Comparison of ENCODE assay signal across 17 cellular contexts in the genomic region with DNA sequence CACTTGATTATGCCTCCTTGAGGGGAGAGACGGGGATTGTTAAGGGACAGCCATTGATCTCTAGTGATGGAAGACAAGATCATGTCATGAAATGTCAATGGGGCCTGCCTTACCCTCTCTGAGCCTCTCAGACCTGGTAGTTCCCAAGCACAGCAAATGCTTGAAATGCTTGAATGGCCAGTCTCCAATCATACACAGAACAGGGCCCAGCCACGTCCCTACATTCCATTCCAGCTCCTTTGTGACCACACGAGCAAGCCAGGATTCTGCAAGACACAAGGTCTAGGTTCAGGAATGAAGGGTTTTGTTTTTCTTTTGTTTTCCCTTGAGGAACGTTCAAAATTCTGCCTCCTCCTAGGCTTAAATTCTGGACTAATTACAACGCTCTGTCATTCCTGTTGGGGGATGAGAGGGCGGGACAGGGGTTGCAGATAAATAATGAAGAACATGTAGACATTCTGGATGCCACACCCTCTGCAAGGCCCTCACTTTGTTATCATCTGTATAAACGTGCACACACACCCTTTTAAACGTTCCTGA.
"Had no signal": no experiment of that assay in that cellular context is flagged by ENCODE, and none has a peak within 500 bp of the region (broad histone marks: within the 10 kb centered on the region; RNA-seq: fewer than 3 reads in every experiment).

No MANE protein-coding gene starts in this region.

- H3K4me1 ChIP-seq: foreskin keratinocyte, spleen, thyroid gland had no signal

- H3K27me3 ChIP-seq: brain microvascular endothelial cell, thyroid gland had no signal

- H3K9me3 ChIP-seq: spleen, thyroid gland had no signal

- H3K4me3 ChIP-seq: spleen, thyroid gland had no signal

- H3K27ac ChIP-seq: brain microvascular endothelial cell, foreskin keratinocyte, spleen, thyroid gland had no signal

- H3K36me3 ChIP-seq: brain microvascular endothelial cell, spleen, thyroid gland had no signal

- DNase-seq: activated CD4-positive, alpha-beta memory T cell treated with anti-CD3 and anti-CD28 coated beads, Interleukin-2, amount 10 ng/mL, durations not matched to agents 7 days and 5 days; activated CD4-positive, alpha-beta T cell treated with anti-CD3 and anti-CD28 coated beads for 48 hours; activated effector memory CD4-positive, alpha-beta T cell treated with anti-CD3 and anti-CD28 coated beads, Interleukin-2, amount 50 U/mL, for 16 hours; activated naive CD4-positive, alpha-beta T cell treated with anti-CD3 and anti-CD28 coated beads, Interleukin-2, amount 10 ng/mL, durations not matched to agents 7 days and 5 days; brain microvascular endothelial cell; caudate nucleus; dermis blood vessel endothelial cell; effector CD8-positive, alpha-beta T cell; erythroblast; foreskin keratinocyte; immature natural killer cell; left ventricle myocardium superior; retina; spleen; stimulated activated CD4-positive, alpha-beta T cell treated with anti-CD3 and anti-CD28 coated beads, Interleukin-4, amount 100 ng/mL, for 24 hours; stimulated activated naive CD8-positive, alpha-beta T cell treated with anti-CD3 and anti-CD28 coated beads, Interleukin-15, Interleukin-2, amounts not matched to agents 100 U/mL and 50 U/mL, for 24 hours; thyroid gland had no signal
